8 cellular contexts compared by ENCODE assay signal in the genomic region with DNA sequence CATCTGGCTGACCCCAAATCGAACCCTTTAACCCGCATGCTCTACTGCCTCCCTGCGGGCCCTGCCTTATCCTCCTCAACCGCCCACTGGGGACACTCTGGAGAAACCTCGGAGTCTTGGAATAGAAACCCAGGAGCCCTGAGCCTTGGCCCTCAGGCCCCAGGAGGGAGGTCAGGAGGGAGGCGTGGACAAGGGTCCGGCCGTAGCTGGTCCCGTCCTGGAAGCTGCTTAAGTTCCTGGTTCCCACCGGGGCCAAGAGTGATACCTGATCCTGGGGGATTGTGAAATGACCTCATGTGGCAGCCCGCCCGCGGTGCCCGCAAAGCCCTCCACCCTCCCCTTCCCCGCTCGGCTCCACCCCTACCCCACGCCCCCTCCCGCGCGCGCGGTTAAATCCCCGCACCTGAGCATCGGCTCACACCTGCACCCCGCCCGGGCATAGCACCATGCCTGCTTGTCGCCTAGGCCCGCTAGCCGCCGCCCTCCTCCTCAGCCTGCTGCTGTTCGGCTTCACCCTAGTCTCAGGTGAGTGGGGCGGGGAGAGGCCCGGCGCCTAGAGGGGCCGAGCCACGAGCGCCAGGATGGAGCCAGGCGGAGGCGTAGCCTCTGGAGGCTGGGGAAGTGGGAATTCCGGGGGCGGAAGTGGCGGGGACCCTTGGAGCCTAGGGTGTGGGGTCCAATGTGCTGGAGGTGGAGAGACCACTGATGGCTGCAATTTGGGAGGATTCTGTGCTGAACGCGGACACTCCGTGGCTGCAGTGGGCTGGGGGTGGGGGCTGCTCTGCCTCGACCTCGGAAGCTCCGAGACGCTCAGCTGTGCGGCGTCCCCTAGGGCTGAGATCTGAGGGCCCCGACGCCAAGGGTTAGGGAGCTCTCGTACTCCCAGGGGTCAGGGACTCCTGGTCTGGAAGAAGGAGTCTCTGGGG.
DNase-seq lines count a peak whose midpoint lies in the region; ATAC-seq lines count a peak whose summit lies in the region.

A gene with protein sequence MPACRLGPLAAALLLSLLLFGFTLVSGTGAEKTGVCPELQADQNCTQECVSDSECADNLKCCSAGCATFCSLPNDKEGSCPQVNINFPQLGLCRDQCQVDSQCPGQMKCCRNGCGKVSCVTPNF (plus strand): TSS at position 418 of the 926 bp plus-strand sequence. CDS start 29 bp downstream, at position 447.

- no peaks in the 10 kb centered on the region for H4K20me1 ChIP-seq in BLaER1

- H3K27ac Mint-ChIP-seq in activated naive CD8-positive, alpha-beta T cell treated with anti-CD3 and anti-CD28 coated beads, Interleukin-2, amount 50 U/mL, for 24 hours = no peak within 1 kb of the TSS
- no peak within 1 kb of the TSS for H3K27ac Mint-ChIP-seq in stimulated activated effector memory CD8-positive, alpha-beta T cell treated with anti-CD3 and anti-CD28 coated beads, Interleukin-12 subunit alpha, Interleukin-12 subunit beta, amount 100 ng/mL, for 72 hours

- DNase-seq in HK-2 (ENCODE audit: unreplicated experiment) (peak; percentile 34), islet precursor cell (peak; percentile 83), RPMI8226 (no peak), GM19238 (ENCODE audit: insufficient read length, low spot score) (no peak)
- no peak for DNase-seq in activated naive CD8-positive, alpha-beta T cell treated with anti-CD3 and anti-CD28 coated beads, Interleukin-2, amount 50 U/mL, for 24 hours
- no peak for DNase-seq in stimulated activated effector memory CD8-positive, alpha-beta T cell treated with anti-CD3 and anti-CD28 coated beads, Interleukin-12 subunit alpha, Interleukin-12 subunit beta, amount 100 ng/mL, for 72 hours (ENCODE audit: low spot score in 2 of 2)

- H3K27ac ChIP-seq in BLaER1 = peak within 1 kb of the TSS; percentile 71

- H3K27me3 Mint-ChIP-seq in activated naive CD8-positive, alpha-beta T cell treated with anti-CD3 and anti-CD28 coated beads, Interleukin-2, amount 50 U/mL, for 24 hours = peaks cover 68% of the 10 kb centered on the region

- ATAC-seq in activated naive CD8-positive, alpha-beta T cell treated with anti-CD3 and anti-CD28 coated beads, Interleukin-2, amount 50 U/mL, for 24 hours = peak; percentile 26
- ATAC-seq in stimulated activated effector memory CD8-positive, alpha-beta T cell treated with anti-CD3 and anti-CD28 coated beads, Interleukin-12 subunit alpha, Interleukin-12 subunit beta, amount 100 ng/mL, for 72 hours = peak; percentile 46
- ATAC-seq in GM21381 (IDR thresholded peaks at IDR 0.05; ENCODE audit: unreplicated experiment) = no peak

- H3K4me1 Mint-ChIP-seq in activated naive CD8-positive, alpha-beta T cell treated with anti-CD3 and anti-CD28 coated beads, Interleukin-2, amount 50 U/mL, for 24 hours = peaks cover 10% of the 10 kb centered on the region
- H3K4me1 Mint-ChIP-seq in stimulated activated effector memory CD8-positive, alpha-beta T cell treated with anti-CD3 and anti-CD28 coated beads, Interleukin-12 subunit alpha, Interleukin-12 subunit beta, amount 100 ng/mL, for 72 hours = peaks cover 8% of the 10 kb centered on the region

- H3K27me3 ChIP-seq in BLaER1 = peaks cover 26% of the 10 kb centered on the region

- H3K9me3 ChIP-seq in BLaER1 = no peaks in the 10 kb centered on the region

- no peaks in the 10 kb centered on the region for H3K9me3 Mint-ChIP-seq in activated naive CD8-positive, alpha-beta T cell treated with anti-CD3 and anti-CD28 coated beads, Interleukin-2, amount 50 U/mL, for 24 hours
- H3K9me3 Mint-ChIP-seq in stimulated activated effector memory CD8-positive, alpha-beta T cell treated with anti-CD3 and anti-CD28 coated beads, Interleukin-12 subunit alpha, Interleukin-12 subunit beta, amount 100 ng/mL, for 72 hours = no peaks in the 10 kb centered on the region

- H3K4me2 ChIP-seq in BLaER1 = peak within 1 kb of the TSS; percentile 99

- H3K36me3 ChIP-seq in BLaER1 = no peaks in the 10 kb centered on the region

- peaks cover 24% of the 10 kb centered on the region for H3K4me1 ChIP-seq in BLaER1

- peak within 1 kb of the TSS; percentile 58 for H3K4me3 Mint-ChIP-seq in activated naive CD8-positive, alpha-beta T cell treated with anti-CD3 and anti-CD28 coated beads, Interleukin-2, amount 50 U/mL, for 24 hours
- peak within 1 kb of the TSS; percentile 59 for H3K4me3 Mint-ChIP-seq in stimulated activated effector memory CD8-positive, alpha-beta T cell treated with anti-CD3 and anti-CD28 coated beads, Interleukin-12 subunit alpha, Interleukin-12 subunit beta, amount 100 ng/mL, for 72 hours

- H3K36me3 Mint-ChIP-seq in activated naive CD8-positive, alpha-beta T cell treated with anti-CD3 and anti-CD28 coated beads, Interleukin-2, amount 50 U/mL, for 24 hours (ENCODE audit: low read depth) = no peaks in the 10 kb centered on the region
- no peaks in the 10 kb centered on the region for H3K36me3 Mint-ChIP-seq in stimulated activated effector memory CD8-positive, alpha-beta T cell treated with anti-CD3 and anti-CD28 coated beads, Interleukin-12 subunit alpha, Interleukin-12 subunit beta, amount 100 ng/mL, for 72 hours

- H3K9ac ChIP-seq in BLaER1 = peak within 1 kb of the TSS; percentile 71

- peak within 1 kb of the TSS; percentile 71 for H3K4me3 ChIP-seq in BLaER1

Comparison
In these comparisons a context has a peak if more than half of its experiments do, and no peak if none do; other contexts are left out.
1. DNase-seq: peak in HK-2 (single experiment) and islet precursor cell (single experiment); none in activated naive CD8-positive, alpha-beta T cell treated with anti-CD3 and anti-CD28 coated beads, Interleukin-2, amount 50 U/mL, for 24 hours (single experiment), stimulated activated effector memory CD8-positive, alpha-beta T cell treated with anti-CD3 and anti-CD28 coated beads, Interleukin-12 subunit alpha, Interleukin-12 subunit beta, amount 100 ng/mL, for 72 hours (0 of 2), RPMI8226 (single experiment) and GM19238 (single experiment).